In the genomic region with DNA sequence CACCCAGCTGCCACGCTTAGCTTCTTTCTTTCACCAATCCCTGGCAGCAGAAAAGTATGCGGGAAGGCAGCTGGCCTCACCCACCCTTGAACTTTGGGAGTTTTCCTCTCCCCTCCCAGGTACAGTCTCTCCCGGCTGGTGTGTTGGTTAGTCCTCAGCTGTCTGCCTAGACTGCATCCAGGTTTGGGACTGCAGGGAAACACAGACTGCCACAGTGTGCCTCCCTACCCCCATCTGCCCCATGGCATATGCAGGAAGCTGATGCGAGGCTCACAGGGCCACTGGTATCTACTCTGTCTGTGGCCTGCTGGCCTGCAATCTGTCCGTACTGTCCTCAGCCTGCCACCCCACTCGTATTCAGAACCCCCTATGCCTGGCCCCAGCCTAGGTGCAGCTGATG, we compare ENCODE assay signal across 1 cellular context.
TF ChIP-seq lines count a peak whose summit lies in the region.

No MANE protein-coding gene starts in this region.

TF ChIP-seq in HEK293T, 16 proteins besides CTCF, POLR2A, EP300 and RAD21 (continued from another document):
- TF ChIP-seq, protein P1, sequence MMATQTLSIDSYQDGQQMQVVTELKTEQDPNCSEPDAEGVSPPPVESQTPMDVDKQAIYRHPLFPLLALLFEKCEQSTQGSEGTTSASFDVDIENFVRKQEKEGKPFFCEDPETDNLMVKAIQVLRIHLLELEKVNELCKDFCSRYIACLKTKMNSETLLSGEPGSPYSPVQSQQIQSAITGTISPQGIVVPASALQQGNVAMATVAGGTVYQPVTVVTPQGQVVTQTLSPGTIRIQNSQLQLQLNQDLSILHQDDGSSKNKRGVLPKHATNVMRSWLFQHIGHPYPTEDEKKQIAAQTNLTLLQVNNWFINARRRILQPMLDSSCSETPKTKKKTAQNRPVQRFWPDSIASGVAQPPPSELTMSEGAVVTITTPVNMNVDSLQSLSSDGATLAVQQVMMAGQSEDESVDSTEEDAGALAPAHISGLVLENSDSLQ (IDR thresholded peaks at IDR 0.05): no peak
- no peak for TF ChIP-seq FOXM1 (IDR thresholded peaks at IDR 0.05; ENCODE audit: borderline replicate concordance)
- no peak for TF ChIP-seq SUZ12 (IDR thresholded peaks at IDR 0.05)
- no peak for TF ChIP-seq LEF1 (IDR thresholded peaks at IDR 0.05; ENCODE audit: borderline replicate concordance)
- no peak for TF ChIP-seq CTBP1 (IDR thresholded peaks at IDR 0.05; ENCODE audit: borderline replicate concordance)
- no peak for TF ChIP-seq ARNT (IDR thresholded peaks at IDR 0.05)
